In the genomic region with DNA sequence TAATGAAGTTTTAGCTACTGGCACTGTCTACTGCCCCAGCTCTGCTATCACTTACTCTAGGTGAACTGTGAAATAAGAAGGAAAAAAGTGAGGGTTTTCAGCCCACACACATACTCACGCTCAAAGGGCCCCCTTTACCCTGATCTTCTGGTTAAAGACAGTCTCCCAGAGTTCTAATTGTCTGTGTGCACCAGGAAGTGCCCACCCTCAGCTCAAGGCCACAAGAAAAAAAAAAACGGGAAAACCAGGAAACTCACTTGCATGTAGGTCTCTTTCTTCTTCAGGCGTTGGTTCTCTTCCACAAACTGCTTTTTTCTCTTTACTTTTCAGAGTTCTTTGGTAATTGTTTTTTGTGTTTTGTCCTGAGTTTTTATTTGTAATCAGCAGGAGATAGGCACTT, we compare ENCODE assay signal across 35 cellular contexts.
"Had no signal": no experiment of that assay in that cellular context is flagged by ENCODE, and none has a peak within 500 bp of the region (broad histone marks: within the 10 kb centered on the region; RNA-seq: fewer than 3 reads in every experiment).

No MANE protein-coding gene starts in this region.

- H3K4me1 ChIP-seq: pancreas, prostate gland had no signal

- H3K27ac Mint-ChIP-seq: activated CD4-positive, alpha-beta memory T cell treated with anti-CD3 and anti-CD28 coated beads for 36 hours; activated CD4-positive, alpha-beta T cell treated with anti-CD3 and anti-CD28 coated beads, Interleukin-2, amount 10 ng/mL, durations not matched to agents 24 days and 14 days; activated naive CD8-positive, alpha-beta T cell treated with anti-CD3 and anti-CD28 coated beads, Interleukin-2, amount 10 ng/mL, durations not matched to agents 7 days and 5 days; mesothelial cell of epicardium; naive B cell; T-helper 1 cell treated with Interleukin-12 subunit alpha and Interleukin-12 subunit beta and Interleukin-4 antibody, amounts not matched to agents 30 μg/mL and 1 μg/mL, for 36 hours had no signal

- H3K27me3 Mint-ChIP-seq: activated CD4-positive, alpha-beta memory T cell treated with anti-CD3 and anti-CD28 coated beads for 36 hours; activated CD4-positive, alpha-beta T cell treated with anti-CD3 and anti-CD28 coated beads, Interleukin-2, amount 10 ng/mL, durations not matched to agents 24 days and 14 days; activated naive CD8-positive, alpha-beta T cell treated with anti-CD3 and anti-CD28 coated beads, Interleukin-2, amount 10 ng/mL, durations not matched to agents 7 days and 5 days; naive B cell had no signal

- H3K4me1 Mint-ChIP-seq: neural crest cell had no signal

- H3K4me2 ChIP-seq: smooth muscle cell had no signal

- ATAC-seq: activated T-cell treated with anti-CD3 and anti-CD28 coated beads, Interleukin-2, amount 50 U/mL, for 4 hours; gastrocnemius medialis; pancreas had no signal

- H3K4me3 Mint-ChIP-seq: activated CD4-positive, alpha-beta memory T cell treated with anti-CD3 and anti-CD28 coated beads for 36 hours; activated CD4-positive, alpha-beta T cell treated with anti-CD3 and anti-CD28 coated beads, Interleukin-2, amount 10 ng/mL, durations not matched to agents 24 days and 14 days; activated naive CD8-positive, alpha-beta T cell treated with anti-CD3 and anti-CD28 coated beads, Interleukin-2, amount 10 ng/mL, durations not matched to agents 7 days and 5 days; activated T-cell treated with anti-CD3 and anti-CD28 coated beads, Interleukin-2, amount 50 U/mL, for 4 hours; mesothelial cell of epicardium; neural crest cell; T-helper 1 cell treated with Interleukin-12 subunit alpha and Interleukin-12 subunit beta and Interleukin-4 antibody, amounts not matched to agents 30 μg/mL and 1 μg/mL, for 36 hours had no signal

- H3K27ac ChIP-seq: brain microvascular endothelial cell, gastrocnemius medialis, pancreas, prostate gland, tibial nerve, vagina, VCaP had no signal

- H3K4me3 ChIP-seq: gastrocnemius medialis, pancreas, prostate gland, smooth muscle cell, tibial nerve, vagina had no signal

- H3K36me3 ChIP-seq: brain microvascular endothelial cell, gastrocnemius medialis, pancreas, prostate gland, vagina had no signal

- DNase-seq: activated CD4-positive, alpha-beta memory T cell treated with anti-CD3 and anti-CD28 coated beads for 36 hours; activated CD4-positive, alpha-beta T cell treated with anti-CD3 and anti-CD28 coated beads, Interleukin-2, amount 10 ng/mL, durations not matched to agents 24 days and 14 days; activated CD4-positive, CD25-positive, alpha-beta regulatory T cell treated with anti-CD3 and anti-CD28 coated beads, Interleukin-2, amount 50 U/mL, for 72 hours; activated CD8-positive, alpha-beta memory T cell treated with anti-CD3 and anti-CD28 coated beads, Interleukin-2, amount 50 U/mL, for 4 hours; activated effector memory CD4-positive, alpha-beta T cell treated with Interleukin-2 at 50 U/mL for 16 hours; activated naive CD4-positive, alpha-beta T cell treated with Interleukin-2 at 50 U/mL for 16 hours; activated naive CD8-positive, alpha-beta T cell treated with anti-CD3 and anti-CD28 coated beads, Interleukin-2, amount 10 ng/mL, durations not matched to agents 7 days and 5 days; activated T-cell treated with anti-CD3 and anti-CD28 coated beads, Interleukin-2, amount 50 U/mL, for 4 hours; amniotic stem cell; brain microvascular endothelial cell; cortex of kidney; gastrocnemius medialis; glutamatergic neuron; islet precursor cell; mammary epithelial cell; naive B cell; nucleus accumbens; pancreas; retina; stimulated activated CD4-positive, alpha-beta T cell treated with anti-CD3 and anti-CD28 coated beads, Interleukin-15, amount 100 ng/mL, for 24 hours; stimulated activated CD4-positive, alpha-beta T cell treated with anti-CD3 and anti-CD28 coated beads, Interleukin-2, amount 100 ng/mL, for 24 hours; stimulated activated naive CD4-positive, alpha-beta T cell treated with Interleukin-2 at 50 U/mL for 16 hours; SW 1271; T-helper 9 cell had no signal

- H3K9me3 ChIP-seq: gastrocnemius medialis, pancreas, prostate gland, vagina had no signal

- H3K27me3 ChIP-seq: brain microvascular endothelial cell, gastrocnemius medialis, pancreas, tibial nerve, vagina had no signal

- FAIRE-seq: astrocyte, endometrium, pancreas, TTC549 had no signal
